8 cellular contexts compared by ENCODE assay signal in the genomic region with DNA sequence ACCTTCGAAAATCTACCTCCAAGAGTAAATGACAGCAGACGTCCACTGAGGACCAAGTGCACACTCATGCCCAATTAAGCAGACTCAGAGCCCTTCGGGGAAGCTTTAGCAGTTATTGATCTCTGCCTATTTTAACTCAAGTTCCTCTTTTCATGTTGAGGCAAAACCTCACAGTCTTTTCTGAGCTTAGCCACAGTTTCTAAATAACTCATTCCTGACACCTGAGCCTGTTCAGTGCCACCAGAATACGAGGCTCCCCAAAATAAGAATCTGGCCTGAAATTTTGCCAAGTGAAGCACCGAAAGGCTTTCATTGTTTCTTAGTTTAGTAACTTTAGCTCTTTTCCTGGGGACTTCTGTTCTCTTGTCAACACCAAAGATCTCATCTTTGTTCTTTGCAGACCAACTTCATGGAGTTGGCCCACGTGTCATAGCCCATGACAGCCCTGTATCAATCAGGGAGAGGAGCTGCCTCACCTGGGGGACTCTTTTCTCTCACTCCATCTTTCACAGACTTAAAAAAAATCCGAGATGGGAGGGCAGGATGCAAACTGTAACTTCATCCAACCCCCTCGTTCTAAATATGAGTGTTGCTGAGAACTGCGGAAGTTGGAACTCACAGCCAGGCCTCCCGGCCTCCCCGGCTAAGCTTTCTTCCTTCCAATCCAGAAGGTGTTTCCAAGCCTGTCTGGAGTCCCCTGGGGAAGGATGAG. TPM values are rescaled to one million over a fixed set of nuclear protein-coding genes. Genes with fewer than 3 reads are reported as not detected.
DNase-seq lines count a peak whose midpoint lies in the region; ATAC-seq and TF ChIP-seq lines count a peak whose summit lies in the region.

No MANE protein-coding gene starts in this region.

- H3K4me3 ChIP-seq in dorsolateral prefrontal cortex = no peak overlapping the region

- peak overlapping the region in 56 of 59 donors; percentile 8 to 93 (median 79) for H3K27ac ChIP-seq in dorsolateral prefrontal cortex

- TF ChIP-seq CTCF in dorsolateral prefrontal cortex (IDR thresholded peaks at IDR 0.05 in 54 of 56, conservative IDR thresholded peaks at IDR 0.05 in 2 of 56; ENCODE audit: low read depth in 1 of 56, partially characterized antibody in 56 of 56) = no peak

- ATAC-seq in GM18502 (IDR thresholded peaks at IDR 0.05; ENCODE audit: poor library complexity, unreplicated experiment) (peak; percentile 40), GM21528 (IDR thresholded peaks at IDR 0.05; ENCODE audit: low FRiP score, unreplicated experiment) (peak; percentile 48)

- intact Hi-C loops in dorsolateral prefrontal cortex (cut with DNase I) = no loop called here

- DNase-seq in Kasumi-1 (lab: John Stamatoyannopoulos, UW) (peak; percentile 17 to 26), dorsolateral prefrontal cortex (peak in 1 of 10 donors; percentile 26), glomerular visceral epithelial cell (ENCODE audit: extremely low spot score) (no peak), midbrain (lab: John Stamatoyannopoulos, UW) (no peak), germinal center (ENCODE audit: low spot score) (no peak)
- no peak for DNase-seq in effector CD4-positive, alpha-beta T cell

- H3K27me3 ChIP-seq in dorsolateral prefrontal cortex = no peaks in the 10 kb centered on the region

RNA-seq across cellular contexts. Expression of gene INPP5D, which starts 22.2 kb away (rescaled TPM):
- 10 to 100 TPM in 117 of 120 experiments, 1 to 10 TPM in 3; 5.0 to 38.5 (median 18.8) TPM for total RNA-seq in dorsolateral prefrontal cortex

RNA-seq across cellular contexts. Expression of gene NEU2, which starts 49.9 kb away (rescaled TPM):
- not detected for total RNA-seq in dorsolateral prefrontal cortex

Comparison
In these comparisons a context has a peak if more than half of its experiments do, and no peak if none do; other contexts are left out.
1. DNase-seq: peak in Kasumi-1 (2 of 2); none in effector CD4-positive, alpha-beta T cell (single experiment), glomerular visceral epithelial cell (single experiment), midbrain (single experiment) and germinal center (single experiment).